In the genomic region with DNA sequence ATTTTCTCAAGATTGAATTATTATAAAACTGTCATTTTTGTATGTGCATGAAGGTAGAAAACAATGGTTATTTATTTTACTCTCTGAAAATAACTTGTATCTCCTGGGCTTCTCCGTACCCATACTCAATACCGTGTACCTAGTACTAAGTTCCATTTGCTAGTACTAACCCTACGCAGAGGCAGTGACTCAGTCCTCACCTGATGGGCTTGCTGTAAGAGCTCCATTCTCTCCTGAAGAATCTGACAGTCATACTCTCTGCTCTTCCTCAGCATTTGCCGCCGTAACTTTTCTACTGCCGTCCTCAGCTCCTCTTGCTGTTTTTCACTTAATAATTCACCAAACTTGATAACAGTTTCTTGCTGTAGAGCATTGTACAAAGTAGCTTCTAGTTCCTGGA, we compare ENCODE assay signal across 7 cellular contexts.
"Had no signal": no experiment of that assay in that cellular context is flagged by ENCODE, and none has a peak within 500 bp of the region (broad histone marks: within the 10 kb centered on the region; RNA-seq: fewer than 3 reads in every experiment).

No MANE protein-coding gene starts in this region.

- FAIRE-seq: H1, K562 had no signal

- DNase-seq: H9, HCEC 1CT, HFFc6 had no signal

- ATAC-seq: GM23338, K562 had no signal

- H3K4me3 ChIP-seq: GM23338, K562 had no signal

- H2AFZ ChIP-seq: GM23338 had no signal

- H3K27ac ChIP-seq: HL-60 had no signal

- H3K4me2 ChIP-seq: GM23338 had no signal
